ENCODE assay signal across 10 cellular contexts in genomic region chr5:154771383-154771901, GRCh38. TPM values are rescaled to one million over a fixed set of nuclear protein-coding genes. Genes with fewer than 3 reads are reported as not detected.
A peak's percentile ranks its signal among the peaks of the same experiment; 100 is the strongest.
DNase-seq lines count a peak whose midpoint lies in the region; ATAC-seq and TF ChIP-seq lines count a peak whose summit lies in the region.
"Had no signal": no experiment of that assay in that cellular context is flagged by ENCODE, and none has a peak within 500 bp of the region (broad histone marks: within the 10 kb centered on the region; RNA-seq: fewer than 3 reads in every experiment).

No MANE protein-coding gene starts in this region.

- WGBS in trophoblast cell (ENCODE audit: extremely low coverage, insufficient coverage, insufficient read length) = no CpG with 5 or more reads among the region's 10 CpGs

- no peak overlapping the region for H3K18ac ChIP-seq in trophoblast cell (ENCODE audit: low read length)

- peaks cover 64% of the 10 kb centered on the region for H3K4me1 ChIP-seq in CD8-positive, alpha-beta T cell (ENCODE audit: insufficient read depth, low read length)
- peaks cover 23 to 30% of the 10 kb centered on the region in 2 experiments for H3K4me1 ChIP-seq in trophoblast cell (ENCODE audit: control insufficient read depth in 1 of 2, insufficient read depth in 2 of 2, low read length in 2 of 2)

- CTCF ChIA-PET in CD8-positive, alpha-beta T cell (lab: Charles Lee) = interaction anchor here (1.4 kb wide), 1 partner anchor 13 kb away, joined by 4 read pairs; no protein-coding TSS in a partner anchor

- no peak for DNase-seq in CD8-positive, alpha-beta T cell
- DNase-seq in foreskin melanocyte = peak; percentile 64
- DNase-seq in trophoblast cell = no peak
- DNase-seq in NCI-H187 (lab: John Stamatoyannopoulos, UW) = no peak
- DNase-seq in GF-D8 (lab: John Stamatoyannopoulos, UW) = no peak
- DNase-seq: NCI-H1417 treated with DMSO at 0.1 percent for 48 hours had no signal

- no peaks in the 10 kb centered on the region for H3K36me3 ChIP-seq in CD8-positive, alpha-beta T cell (ENCODE audit: insufficient read depth, low read length)
- H3K36me3 ChIP-seq in SU-DHL-6 (ENCODE audit: low read length) (peaks cover 5% of the 10 kb centered on the region; the same call in 1 of the 2 replicates), trophoblast cell (ENCODE audit: control insufficient read depth in 1 of 2, insufficient read depth in 2 of 2, low read length in 2 of 2) (peaks cover 0 to 3% of the 10 kb centered on the region in 2 experiments)

- ATAC-seq in CD8-positive, alpha-beta T cell = no peak
- ATAC-seq in HG02610 (IDR thresholded peaks at IDR 0.05; ENCODE audit: unreplicated experiment) (no peak), GM18909 (IDR thresholded peaks at IDR 0.05; ENCODE audit: poor library complexity, unreplicated experiment) (no peak)

- H3K9me3 ChIP-seq in CD8-positive, alpha-beta T cell (ENCODE audit: low read length) = no peaks in the 10 kb centered on the region
- H3K9me3 ChIP-seq in SU-DHL-6 (ENCODE audit: insufficient read depth, low read length) = no peaks in the 10 kb centered on the region
- peaks cover 2% of the 10 kb centered on the region for H3K9me3 ChIP-seq in trophoblast cell (ENCODE audit: insufficient read depth, low read depth, low read length)

- H3K27ac ChIP-seq in CD8-positive, alpha-beta T cell (ENCODE audit: low read depth, low read length) = no peak overlapping the region
- peak overlapping the region; percentile 28 for H3K27ac ChIP-seq in SU-DHL-6 (ENCODE audit: low read depth, low read length)
- H3K27ac ChIP-seq in trophoblast cell (ENCODE audit: low read depth, low read length) = peak overlapping the region; percentile 24

- no peak overlapping the region for H2BK120ac ChIP-seq in trophoblast cell (ENCODE audit: insufficient read depth, low read length, poor library complexity)

- peaks cover 90% of the 10 kb centered on the region for H3K4me1 Mint-ChIP-seq in CD8-positive, alpha-beta T cell (ENCODE audit: low read depth)

- H3K9ac ChIP-seq in SU-DHL-6 (ENCODE audit: low read length) = peak overlapping the region; percentile 12; the same call in 1 of the 2 replicates
- no peak overlapping the region for H3K9ac ChIP-seq in trophoblast cell (ENCODE audit: low read length)

- no peaks in the 10 kb centered on the region for H3K9me2 ChIP-seq in SU-DHL-6 (replicated peaks; ENCODE audit: insufficient read depth, low read length)

- no peak overlapping the region for H4K12ac ChIP-seq in trophoblast cell (ENCODE audit: low read depth, low read length)

- no peak overlapping the region for H3K4me3 ChIP-seq in CD8-positive, alpha-beta T cell (ENCODE audit: low read depth, low read length)
- no peak overlapping the region for H3K4me3 ChIP-seq in SU-DHL-6 (ENCODE audit: insufficient read depth, low read length, poor library complexity, severe bottlenecking)
- no peak overlapping the region for H3K4me3 ChIP-seq in trophoblast cell (ENCODE audit: low read depth, low read length)
- H3K4me3 ChIP-seq: GM12878 had no signal

- no peak overlapping the region for H3K4me3 Mint-ChIP-seq in CD8-positive, alpha-beta T cell

- peaks cover 22% of the 10 kb centered on the region for H3F3A ChIP-seq in SU-DHL-6 (ENCODE audit: insufficient read depth)

- H3K23ac ChIP-seq in trophoblast cell (ENCODE audit: low read length) = no peak overlapping the region

- H4K91ac ChIP-seq in trophoblast cell (ENCODE audit: low read depth, low read length) = no peak overlapping the region

- intact Hi-C loops in CD8-positive, alpha-beta T cell (cut with DNase I, micrococcal nuclease) = no loop called here

- peaks cover 60% of the 10 kb centered on the region for H4K20me1 ChIP-seq in SU-DHL-6 (ENCODE audit: low read depth, low read length)

- H3K36me3 Mint-ChIP-seq in CD8-positive, alpha-beta T cell = peaks cover 12% of the 10 kb centered on the region

- no peaks in the 10 kb centered on the region for H3K27me3 ChIP-seq in CD8-positive, alpha-beta T cell (ENCODE audit: insufficient read depth, low read length)
- H3K27me3 ChIP-seq in SU-DHL-6 (ENCODE audit: low read length) (no peaks in the 10 kb centered on the region), trophoblast cell (ENCODE audit: insufficient read depth, low read length) (no peaks in the 10 kb centered on the region)

- TF ChIP-seq CTCF in CD8-positive, alpha-beta T cell (IDR thresholded peaks at IDR 0.05) = no peak
- no peak for TF ChIP-seq CTCF in SU-DHL-6 (IDR thresholded peaks at IDR 0.05; ENCODE audit: insufficient read depth, low read length, poor library complexity, severe bottlenecking)

- peaks cover 2% of the 10 kb centered on the region for H3K79me1 ChIP-seq in trophoblast cell (ENCODE audit: low read length)

- H2AFZ ChIP-seq in SU-DHL-6 (ENCODE audit: low read depth, low read length, severe bottlenecking) (no peak overlapping the region), trophoblast cell (ENCODE audit: insufficient read depth, low read length, poor library complexity) (no peak overlapping the region)

- POLR2A ChIA-PET in CD8-positive, alpha-beta T cell (lab: Charles Lee) = no interaction called here

- peak overlapping the region; percentile 10 for H3K4ac ChIP-seq in trophoblast cell (ENCODE audit: low read depth, low read length)

- no peak overlapping the region for H2BK12ac ChIP-seq in trophoblast cell (ENCODE audit: low read length)

- H3K79me2 ChIP-seq in SU-DHL-6 (ENCODE audit: insufficient read depth, low read length) = peaks cover 100% of the 10 kb centered on the region
- H3K79me2 ChIP-seq in trophoblast cell (ENCODE audit: control insufficient read depth, insufficient read depth, low read length, poor library complexity) = peaks cover 54% of the 10 kb centered on the region

- H3K4me2 ChIP-seq in SU-DHL-6 (ENCODE audit: low read depth, low read length, poor library complexity, severe bottlenecking) (peak overlapping the region; percentile 30), trophoblast cell (ENCODE audit: low read length) (peak overlapping the region; percentile 49)

- H2AK5ac ChIP-seq in trophoblast cell (ENCODE audit: low read length) = no peak overlapping the region

- no peak overlapping the region for H3K14ac ChIP-seq in trophoblast cell (ENCODE audit: low read length)

- no peaks in the 10 kb centered on the region for H3K27me3 Mint-ChIP-seq in CD8-positive, alpha-beta T cell (ENCODE audit: low read depth)

- H2BK5ac ChIP-seq in trophoblast cell (ENCODE audit: low read depth, low read length, poor library complexity) = no peak overlapping the region

- no peaks in the 10 kb centered on the region for H3K9me3 Mint-ChIP-seq in CD8-positive, alpha-beta T cell

- H3K27ac Mint-ChIP-seq in CD8-positive, alpha-beta T cell = peak overlapping the region; percentile 62

- H4K8ac ChIP-seq in trophoblast cell (ENCODE audit: low read depth, low read length) = no peak overlapping the region

RNA-seq across cellular contexts. Expression of gene LARP1, which starts 16.3 kb away (rescaled TPM):
- total RNA-seq in CD8-positive, alpha-beta T cell = 10 to 100 TPM; 70.4 to 80.5 TPM
- polyA plus RNA-seq in trophoblast cell (2013) = 106 and 113 TPM in 2 replicates
